9 cellular contexts compared by ENCODE assay signal in the genomic region with DNA sequence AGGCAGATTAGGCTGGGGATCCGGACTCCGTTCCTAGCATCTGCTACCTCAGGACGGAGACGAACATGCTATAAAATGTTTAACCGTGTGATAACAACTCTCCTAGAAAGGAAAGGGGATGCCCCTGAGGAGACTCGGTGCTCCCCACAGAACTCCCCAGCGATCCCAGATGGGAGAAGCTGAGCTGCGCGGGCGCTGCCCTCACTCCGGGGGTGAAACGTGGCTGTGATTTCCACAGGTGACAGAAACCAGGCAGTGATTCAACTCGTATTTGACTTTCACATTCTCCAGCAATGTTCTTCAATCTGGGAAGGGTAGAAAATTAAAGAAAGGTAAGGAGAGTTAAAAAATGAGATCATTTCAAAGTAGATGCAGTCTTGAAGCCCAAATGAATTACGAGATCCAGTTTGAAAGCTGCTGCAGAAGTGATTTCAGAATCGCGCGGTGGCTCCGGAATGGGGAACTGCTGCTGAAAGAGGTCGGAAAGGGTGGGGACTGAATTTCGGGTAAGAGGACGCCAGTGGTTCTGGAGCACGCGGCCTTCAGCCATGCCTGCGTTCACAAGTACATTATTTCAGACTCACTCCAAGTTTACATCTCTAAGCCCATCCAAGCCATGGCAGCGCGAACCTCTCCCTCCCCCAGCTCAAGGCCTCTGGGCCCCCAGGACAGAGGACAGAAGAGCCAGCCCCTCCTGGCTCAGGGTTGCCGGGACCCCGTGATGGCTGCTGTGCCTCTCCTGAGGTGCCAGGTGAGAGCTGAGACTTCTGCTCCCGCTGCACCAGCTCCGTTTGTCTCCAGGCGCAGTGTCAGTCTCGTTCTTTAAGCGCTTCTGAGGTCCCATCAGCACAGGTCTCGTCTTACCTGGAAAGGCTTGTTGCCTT. TPM values are rescaled to one million over a fixed set of nuclear protein-coding genes. Genes with fewer than 3 reads are reported as not detected.
A peak's percentile ranks its signal among the peaks of the same experiment; 100 is the strongest.
DNase-seq lines count a peak whose midpoint lies in the region; ATAC-seq and TF ChIP-seq lines count a peak whose summit lies in the region.
"Had no signal": no experiment of that assay in that cellular context is flagged by ENCODE, and none has a peak within 500 bp of the region (broad histone marks: within the 10 kb centered on the region; RNA-seq: fewer than 3 reads in every experiment).

No MANE protein-coding gene starts in this region.

- peak overlapping the region; percentile 58 to 87 (median 80) for H3K4me3 Mint-ChIP-seq in CD8-positive, alpha-beta memory T cell

- H3K4me1 ChIP-seq in CD8-positive, alpha-beta memory T cell (ENCODE audit: insufficient read depth, low read length): no peaks in the 10 kb centered on the region
- H3K4me1 ChIP-seq in ascending aorta: no peaks in the 10 kb centered on the region
- H3K4me1 ChIP-seq in transverse colon: peaks cover 0 to 33% (median 5%) of the 10 kb centered on the region in 4 donors

- ATAC-seq in HG02970 (IDR thresholded peaks at IDR 0.05; ENCODE audit: low FRiP score, unreplicated experiment) (peak; percentile 22), left colon (peak; percentile 13), GM21526 (IDR thresholded peaks at IDR 0.05; ENCODE audit: low FRiP score, unreplicated experiment) (no peak)
- ATAC-seq in activated CD4-positive, CD25-positive, alpha-beta regulatory T cell treated with anti-CD3 and anti-CD28 coated beads, Interleukin-2, amount 50 U/mL, for 24 hours: no peak
- ATAC-seq: K562 had no signal

- TF ChIP-seq CTCF in ascending aorta (IDR thresholded peaks at IDR 0.05) (no peak), transverse colon (IDR thresholded peaks at IDR 0.05) (no peak)

- H3K27ac ChIP-seq in CD8-positive, alpha-beta memory T cell (ENCODE audit: low read depth, low read length): no peak overlapping the region
- no peak overlapping the region for H3K27ac ChIP-seq in ascending aorta
- peak overlapping the region; percentile 62 to 77 (median 70) for H3K27ac ChIP-seq in transverse colon

- POLR2A ChIA-PET in CD8-positive, alpha-beta memory T cell (lab: Charles Lee): no interaction called here
- POLR2A ChIA-PET in HEK293T (lab: Yijun Ruan, JAX): no interaction called here

- DNase-seq in CD8-positive, alpha-beta memory T cell: no peak
- DNase-seq in ascending aorta (ENCODE audit: low spot score in 2 of 2): no peak
- no peak for DNase-seq in left colon
- no peak for DNase-seq in transverse colon
- no peak for DNase-seq in HEK293T (ENCODE audit: extremely low spot score)

- no peaks in the 10 kb centered on the region for H3K36me3 ChIP-seq in CD8-positive, alpha-beta memory T cell (ENCODE audit: insufficient read depth, low read length)
- H3K36me3 ChIP-seq in ascending aorta: no peaks in the 10 kb centered on the region
- H3K36me3 ChIP-seq in transverse colon: no peaks in the 10 kb centered on the region

- H3K4me3 ChIP-seq in CD8-positive, alpha-beta memory T cell (ENCODE audit: low read length): peak overlapping the region; percentile 68
- peak overlapping the region; percentile 61 to 68 for H3K4me3 ChIP-seq in ascending aorta
- peak overlapping the region; percentile 35 to 60 (median 46) for H3K4me3 ChIP-seq in transverse colon
- H3K4me3 ChIP-seq: K562 had no signal

- in situ Hi-C loops in transverse colon (cut with MboI; ENCODE audit: low pct_ligation_motif_present in 1 of 4, low pct_unique_long_range_greater_than_20kb in 1 of 4, low sequenced_read_pairs in 3 of 4): no loop called here

- peaks cover 0 to 6% (median 0%) of the 10 kb centered on the region in 3 donors for H3K36me3 Mint-ChIP-seq in CD8-positive, alpha-beta memory T cell

- H3K27me3 Mint-ChIP-seq in CD8-positive, alpha-beta memory T cell: peaks cover 4 to 21% of the 10 kb centered on the region in 2 donors

- no peak for TF ChIP-seq EP300 in transverse colon (IDR thresholded peaks at IDR 0.05; ENCODE audit: low read depth)

- peaks cover 10 to 25% (median 17%) of the 10 kb centered on the region in 3 donors for H3K4me1 Mint-ChIP-seq in CD8-positive, alpha-beta memory T cell

- H3K27ac Mint-ChIP-seq in CD8-positive, alpha-beta memory T cell: peak overlapping the region in 2 of 8 donors; percentile 52 to 83

- H3K9me3 ChIP-seq in CD8-positive, alpha-beta memory T cell (ENCODE audit: low read length): no peaks in the 10 kb centered on the region
- no peaks in the 10 kb centered on the region for H3K9me3 ChIP-seq in ascending aorta
- H3K9me3 ChIP-seq in transverse colon: no peaks in the 10 kb centered on the region

- no peaks in the 10 kb centered on the region for H3K27me3 ChIP-seq in CD8-positive, alpha-beta memory T cell (ENCODE audit: insufficient read depth, low read length, poor library complexity, severe bottlenecking)
- H3K27me3 ChIP-seq in ascending aorta: no peaks in the 10 kb centered on the region
- H3K27me3 ChIP-seq in transverse colon: no peaks in the 10 kb centered on the region

- intact Hi-C loops in ascending aorta (cut with DNase I): loop anchor here (5.0 kb wide), 1 partner anchor 116 kb away; a partner anchor contains a TSS
- intact Hi-C loops in left colon (cut with DNase I, micrococcal nuclease): no loop called here
- intact Hi-C loops in transverse colon (cut with DNase I; ENCODE audit: low total_unique reads): no loop called here

- H3K9me3 Mint-ChIP-seq in CD8-positive, alpha-beta memory T cell: no peaks in the 10 kb centered on the region

- no peak for TF ChIP-seq POLR2A in transverse colon (IDR thresholded peaks at IDR 0.05)

- WGBS in transverse colon (ENCODE audit: low coverage in 1 of 2), 2 donors: 50 to 62% methylated on average over 3 to 34 of the region's 34 CpGs

- CTCF ChIA-PET in CD8-positive, alpha-beta memory T cell (lab: Charles Lee): interaction anchor here (1.2 to 4.0 kb wide), 2 partner anchors 10 to 13 kb away, joined by 3 to 17 read pairs; no protein-coding TSS in a partner anchor
- CTCF ChIA-PET in HEK293T (lab: Yijun Ruan, JAX): no interaction called here

TF ChIP-seq in HEK293T, 16 proteins besides CTCF, POLR2A, EP300 and RAD21:
- TF ChIP-seq FOXA1 (IDR thresholded peaks at IDR 0.05) (no peak), SUZ12 (IDR thresholded peaks at IDR 0.05) (no peak), TARDBP (IDR thresholded peaks at IDR 0.05) (no peak), ZNF384 (IDR thresholded peaks at IDR 0.05) (no peak), LEF1 (IDR thresholded peaks at IDR 0.05; ENCODE audit: borderline replicate concordance) (no peak), FOXK2 (IDR thresholded peaks at IDR 0.05) (no peak), SP1 (IDR thresholded peaks at IDR 0.05) (no peak), HDGF (IDR thresholded peaks at IDR 0.05; ENCODE audit: borderline replicate concordance) (no peak), ARNT (IDR thresholded peaks at IDR 0.05) (no peak), NFRKB (IDR thresholded peaks at IDR 0.05) (no peak), FOXM1 (IDR thresholded peaks at IDR 0.05; ENCODE audit: borderline replicate concordance) (no peak), L3MBTL2 (conservative IDR thresholded peaks at IDR 0.05) (no peak), BHLHE40 (IDR thresholded peaks at IDR 0.05; ENCODE audit: borderline replicate concordance) (no peak), ELF4 (IDR thresholded peaks at IDR 0.05) (no peak), CTBP1 (IDR thresholded peaks at IDR 0.05; ENCODE audit: borderline replicate concordance) (no peak)
- TF ChIP-seq, protein P1, sequence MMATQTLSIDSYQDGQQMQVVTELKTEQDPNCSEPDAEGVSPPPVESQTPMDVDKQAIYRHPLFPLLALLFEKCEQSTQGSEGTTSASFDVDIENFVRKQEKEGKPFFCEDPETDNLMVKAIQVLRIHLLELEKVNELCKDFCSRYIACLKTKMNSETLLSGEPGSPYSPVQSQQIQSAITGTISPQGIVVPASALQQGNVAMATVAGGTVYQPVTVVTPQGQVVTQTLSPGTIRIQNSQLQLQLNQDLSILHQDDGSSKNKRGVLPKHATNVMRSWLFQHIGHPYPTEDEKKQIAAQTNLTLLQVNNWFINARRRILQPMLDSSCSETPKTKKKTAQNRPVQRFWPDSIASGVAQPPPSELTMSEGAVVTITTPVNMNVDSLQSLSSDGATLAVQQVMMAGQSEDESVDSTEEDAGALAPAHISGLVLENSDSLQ (IDR thresholded peaks at IDR 0.05): no peak

RNA-seq across cellular contexts. Expression of a gene that starts 39.5 kb away (rescaled TPM):
- total RNA-seq in CD8-positive, alpha-beta memory T cell: 10 to 100 TPM; 18.5 to 18.9 TPM
- 9.8 TPM for polyA plus RNA-seq in CD8-positive, alpha-beta memory T cell
- 6.8 TPM for total RNA-seq in ascending aorta
- total RNA-seq in left colon: 10 to 100 TPM; 17.6 to 20.6 TPM
- 10 to 100 TPM; 16.0 to 30.1 (median 22.3) TPM for total RNA-seq in transverse colon

Comparison
In these comparisons a context has a peak if more than half of its experiments do, and no peak if none do; other contexts are left out.
1. H3K27ac ChIP-seq: peak in transverse colon (4 of 4); none in CD8-positive, alpha-beta memory T cell (single experiment) and ascending aorta (0 of 2).
2. ATAC-seq: peak in HG02970 (single experiment) and left colon (single experiment); none in GM21526 (single experiment) and activated CD4-positive, CD25-positive, alpha-beta regulatory T cell treated with anti-CD3 and anti-CD28 coated beads, Interleukin-2, amount 50 U/mL, for 24 hours (0 of 2).
3. Peak in every context shown above with its lines, with median percentiles within 50 percentile points of each other: H3K4me3 ChIP-seq.